Comparison of ENCODE assay signal across 1 cellular context in the genomic region with DNA sequence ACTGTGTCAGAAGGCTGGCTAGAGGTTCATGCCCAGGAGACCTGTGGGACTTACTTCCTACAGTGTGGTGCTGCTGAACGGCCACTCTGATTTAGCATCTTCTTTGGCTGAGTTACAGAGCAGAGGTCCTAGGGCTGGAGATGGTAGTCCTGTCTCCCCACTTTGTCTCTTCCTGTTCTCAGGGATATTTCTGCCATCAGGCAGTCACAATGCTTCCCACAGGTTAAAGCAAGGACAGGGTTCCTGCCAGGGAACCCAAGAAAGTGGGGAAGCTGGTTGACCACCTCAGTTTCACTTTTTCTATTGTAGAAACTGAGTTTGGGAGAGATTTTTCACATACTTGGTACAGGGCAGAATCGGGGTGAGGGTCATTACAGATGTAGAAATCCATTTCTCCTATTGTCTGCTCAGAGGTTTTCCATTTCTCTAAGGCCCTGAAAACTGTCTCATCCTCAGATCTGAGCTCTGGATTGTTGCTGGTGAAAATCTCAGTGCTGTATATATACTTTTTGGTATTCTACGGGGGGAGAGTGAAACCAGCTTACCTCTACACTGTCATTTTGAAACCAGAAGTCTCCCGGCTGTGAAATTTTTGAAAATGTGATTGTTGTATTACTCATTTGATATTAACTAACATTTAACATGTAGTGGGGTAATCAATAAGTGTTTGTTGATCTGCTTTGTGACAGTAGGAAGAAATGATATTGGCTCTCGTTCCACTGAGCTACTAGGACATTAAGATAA.
TF ChIP-seq lines count a peak whose summit lies in the region.

No MANE protein-coding gene starts in this region.

TF ChIP-seq in GM23338, 12 proteins besides CTCF, POLR2A, EP300 and RAD21 (continued from another document):
- TF ChIP-seq ZNF462 (CRISPR knock-in tag; IDR thresholded peaks at IDR 0.05) (no peak), POLR2AphosphoS5 (IDR thresholded peaks at IDR 0.05; ENCODE audit: low read depth) (no peak), JUNB (IDR thresholded peaks at IDR 0.05; ENCODE audit: unreplicated experiment) (no peak), STAT1 (IDR thresholded peaks at IDR 0.05; ENCODE audit: unreplicated experiment) (no peak), REST (IDR thresholded peaks at IDR 0.05; ENCODE audit: unreplicated experiment) (no peak), ZNF114 (CRISPR knock-in tag; IDR thresholded peaks at IDR 0.05) (no peak), ZNF331 (CRISPR knock-in tag; IDR thresholded peaks at IDR 0.05; ENCODE audit: low read depth) (no peak)
- TF ChIP-seq, protein P1, sequence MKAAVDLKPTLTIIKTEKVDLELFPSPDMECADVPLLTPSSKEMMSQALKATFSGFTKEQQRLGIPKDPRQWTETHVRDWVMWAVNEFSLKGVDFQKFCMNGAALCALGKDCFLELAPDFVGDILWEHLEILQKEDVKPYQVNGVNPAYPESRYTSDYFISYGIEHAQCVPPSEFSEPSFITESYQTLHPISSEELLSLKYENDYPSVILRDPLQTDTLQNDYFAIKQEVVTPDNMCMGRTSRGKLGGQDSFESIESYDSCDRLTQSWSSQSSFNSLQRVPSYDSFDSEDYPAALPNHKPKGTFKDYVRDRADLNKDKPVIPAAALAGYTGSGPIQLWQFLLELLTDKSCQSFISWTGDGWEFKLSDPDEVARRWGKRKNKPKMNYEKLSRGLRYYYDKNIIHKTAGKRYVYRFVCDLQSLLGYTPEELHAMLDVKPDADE (IDR thresholded peaks at IDR 0.05): no peak
